Comparison of ENCODE assay signal across 1 cellular context in genomic region chr11:45846974-45847907, GRCh38.
TF ChIP-seq lines count a peak whose summit lies in the region.

Gene CRY2, plus strand, starts transcription at chr11:45847475. Its CDS starts 16 bp downstream, at chr11:45847491.

TF ChIP-seq in HCT116, 20 proteins besides CTCF, POLR2A, EP300 and RAD21 (continued from another document):
- TF ChIP-seq REST (IDR thresholded peaks at IDR 0.05; ENCODE audit: low read depth) = no peak
- TF ChIP-seq SRF (IDR thresholded peaks at IDR 0.05; ENCODE audit: low read depth) = no peak; the same call in 1 of the 2 replicates
